18 cellular contexts compared by ENCODE assay signal in genomic region chr5:78689893-78690592, GRCh38. TPM values are rescaled to one million over a fixed set of nuclear protein-coding genes. Genes with fewer than 3 reads are reported as not detected.
DNase-seq lines count a peak whose midpoint lies in the region; ATAC-seq and TF ChIP-seq lines count a peak whose summit lies in the region.
"Had no signal": no experiment of that assay in that cellular context is flagged by ENCODE, and none has a peak within 500 bp of the region (broad histone marks: within the 10 kb centered on the region; RNA-seq: fewer than 3 reads in every experiment).

No MANE protein-coding gene starts in this region.

- H3K27ac ChIP-seq in endodermal cell (ENCODE audit: low read depth, low read length): no peak overlapping the region
- H3K27ac ChIP-seq: SJCRH30 had no signal

- no peak for TF ChIP-seq CTCF in endodermal cell (conservative IDR thresholded peaks at IDR 0.05)
- no peak for TF ChIP-seq CTCF in mucosa of descending colon (IDR thresholded peaks at IDR 0.05)

- intact Hi-C loops in mucosa of descending colon (cut with DNase I, micrococcal nuclease): no loop called here

- H3K27me3 Mint-ChIP-seq in endodermal cell (ENCODE audit: insufficient read depth): peaks cover 1% of the 10 kb centered on the region

- 58 to 74% methylated on average over 3 to 6 of the region's 6 CpGs for WGBS in endodermal cell (ENCODE audit: insufficient coverage in 1 of 2, insufficient read length in 1 of 2), 2 experiments

- no peak overlapping the region for H3K9ac ChIP-seq in endodermal cell (ENCODE audit: extremely low read depth, low read length, poor library complexity, severe bottlenecking)

- peaks cover 13% of the 10 kb centered on the region for H3K4me1 ChIP-seq in endodermal cell (ENCODE audit: control insufficient read depth, insufficient read depth, low read length)
- H3K4me1 ChIP-seq in mucosa of descending colon (ENCODE audit: low read depth): peaks cover 11% of the 10 kb centered on the region

- H3K4me3 ChIP-seq in endodermal cell (ENCODE audit: low read length): peak overlapping the region; percentile 44
- H3K4me3 ChIP-seq in mucosa of descending colon: no peak overlapping the region
- H3K4me3 ChIP-seq: SJCRH30 had no signal

- DNase-seq in NCI-H82 treated with DMSO at 0.1 percent for 48 hours (lab: John Stamatoyannopoulos, UW; ENCODE audit: unreplicated experiment) (peak; percentile 32), endodermal cell (peak; percentile 61), mucosa of descending colon (no peak), DMS53 (lab: John Stamatoyannopoulos, UW) (no peak), NCI-H187 treated with DMSO at 0.1 percent for 48 hours (lab: John Stamatoyannopoulos, UW) (no peak)
- DNase-seq: ACHN; C1 segment of cervical spinal cord; CD8-positive, alpha-beta memory T cell; H7; KBM-7; NCI-H1105; NCI-H1694; NCI-H2107; NCI-H226 had no signal

- H3K36me3 ChIP-seq in endodermal cell (ENCODE audit: control insufficient read depth, insufficient read depth, low read length) (no peaks in the 10 kb centered on the region), mucosa of descending colon (ENCODE audit: low read depth) (no peaks in the 10 kb centered on the region)
- H3K36me3 ChIP-seq: SJCRH30 had no signal

- H3K36me3 Mint-ChIP-seq in endodermal cell (ENCODE audit: low read depth): peaks cover 17% of the 10 kb centered on the region
- H3K36me3 Mint-ChIP-seq: CD8-positive, alpha-beta memory T cell had no signal

- peak overlapping the region; percentile 84 for H3K27ac Mint-ChIP-seq in endodermal cell

- ATAC-seq in mucosa of descending colon (peak; percentile 20), HG03457 (IDR thresholded peaks at IDR 0.05; ENCODE audit: unreplicated experiment) (no peak), HG03439 (IDR thresholded peaks at IDR 0.05; ENCODE audit: unreplicated experiment) (no peak)
- ATAC-seq: HepG2 had no signal

- H3K4me1 Mint-ChIP-seq in endodermal cell: peaks cover 20% of the 10 kb centered on the region
- H3K4me1 Mint-ChIP-seq: CD8-positive, alpha-beta memory T cell had no signal

- peaks cover 20% of the 10 kb centered on the region for H3K9me3 ChIP-seq in endodermal cell (ENCODE audit: control insufficient read depth, low read length)
- H3K9me3 ChIP-seq in mucosa of descending colon: no peaks in the 10 kb centered on the region

- peaks cover 50% of the 10 kb centered on the region for H3K9me3 Mint-ChIP-seq in endodermal cell

- no peak overlapping the region for H3K4me3 Mint-ChIP-seq in endodermal cell
- H3K4me3 Mint-ChIP-seq: CD8-positive, alpha-beta memory T cell had no signal

- no peaks in the 10 kb centered on the region for H3K27me3 ChIP-seq in endodermal cell (ENCODE audit: control insufficient read depth, insufficient read depth, low read length, poor library complexity, severe bottlenecking)
- H3K27me3 ChIP-seq: SJCRH30 had no signal

RNA-seq across cellular contexts. Expression of gene LHFPL2, which starts 41.5 kb away (rescaled TPM):
- total RNA-seq in endodermal cell (100 to 1,000 TPM; 136 to 238 TPM), mucosa of descending colon (10 to 100 TPM; 44.8 to 63.6 (median 50.2) TPM)
- 23.7 TPM for polyA plus RNA-seq in endodermal cell (2013, experiment 1 of 2)
- polyA plus RNA-seq in endodermal cell (2013, experiment 2 of 2): 24.8 TPM

Comparison
In these comparisons a context has a peak if more than half of its experiments do, and no peak if none do; other contexts are left out.
1. DNase-seq: peak in NCI-H82 treated with DMSO at 0.1 percent for 48 hours (single experiment) and endodermal cell (single experiment); none in mucosa of descending colon (0 of 3), DMS53 (single experiment) and NCI-H187 treated with DMSO at 0.1 percent for 48 hours (single experiment).